In the genomic region with DNA sequence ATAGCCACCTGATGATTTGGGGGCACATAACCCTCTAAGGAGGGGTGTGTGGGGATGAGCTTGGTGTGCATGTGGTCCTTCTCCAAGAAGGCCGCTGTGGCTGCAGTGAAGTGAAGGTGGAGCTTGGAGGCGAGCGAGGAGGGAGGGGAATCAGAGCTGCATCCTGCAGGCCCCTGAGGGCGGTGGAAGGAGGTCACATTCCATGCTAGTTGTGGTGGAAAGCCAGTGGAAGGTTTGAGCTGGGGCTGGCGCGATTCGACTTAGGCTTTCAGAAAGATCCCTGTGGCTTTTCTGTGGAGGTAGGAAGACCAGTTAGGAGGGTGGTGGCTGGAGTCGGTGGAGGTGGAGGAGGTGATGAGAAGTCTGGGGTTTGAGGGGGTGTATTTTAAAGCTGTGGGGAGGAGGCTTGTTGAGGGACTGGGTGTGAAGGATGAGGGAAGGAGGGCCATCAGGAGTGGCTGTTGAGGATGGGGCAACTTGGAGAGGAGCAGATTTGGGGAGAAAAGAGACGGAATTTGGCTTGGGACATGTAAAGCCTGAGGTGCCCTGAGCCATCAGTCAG, we compare ENCODE assay signal across 19 cellular contexts.
DNase-seq lines count a peak whose midpoint lies in the region; ATAC-seq and FAIRE-seq lines count a peak whose summit lies in the region.
"Had no signal": no experiment of that assay in that cellular context is flagged by ENCODE, and none has a peak within 500 bp of the region (broad histone marks: within the 10 kb centered on the region; RNA-seq: fewer than 3 reads in every experiment).

No MANE protein-coding gene starts in this region.

- ATAC-seq in activated T-cell treated with anti-CD3 and anti-CD28 coated beads, Interleukin-2, amount 50 U/mL, for 72 hours (replicated peaks in 1 of 2), result no peak
- no peak for ATAC-seq in activated T-helper 17 cell treated with anti-CD3 and anti-CD28 coated beads, Interleukin-2, amount 50 U/mL, for 72 hours (replicated peaks)
- ATAC-seq in HG03159 (IDR thresholded peaks at IDR 0.05; ENCODE audit: unreplicated experiment) (no peak), HG02884 (IDR thresholded peaks at IDR 0.05; ENCODE audit: unreplicated experiment) (no peak)
- no peak for ATAC-seq in stimulated activated naive CD8-positive, alpha-beta T cell treated with anti-CD3 and anti-CD28 coated beads, Interleukin-15, Interleukin-2, amounts not matched to agents 100 U/mL and 50 U/mL, for 24 hours
- ATAC-seq: A549, HepG2 had no signal

- FAIRE-seq in urothelium cell line (lab: Jason Lieb, UNC), result peak; percentile 44
- FAIRE-seq: A549, H1, HepG2 had no signal

- no peak overlapping the region for H3K18ac ChIP-seq in mesendoderm (ENCODE audit: low read length)

- H3K4me1 ChIP-seq in mesendoderm (ENCODE audit: control insufficient read depth, low read depth, low read length), result peaks cover 5% of the 10 kb centered on the region

- WGBS in mesendoderm (ENCODE audit: extremely low coverage, insufficient coverage, low lambda C conversion rate), result no CpG with 5 or more reads among the region's 9 CpGs

- no peaks in the 10 kb centered on the region for H3K27me3 Mint-ChIP-seq in activated T-cell treated with anti-CD3 and anti-CD28 coated beads, Interleukin-2, amount 50 U/mL, for 72 hours (ENCODE audit: low read depth)
- H3K27me3 Mint-ChIP-seq in activated T-helper 17 cell treated with anti-CD3 and anti-CD28 coated beads, Interleukin-2, amount 50 U/mL, for 72 hours, result no peaks in the 10 kb centered on the region

- H3K79me2 ChIP-seq in mesendoderm (ENCODE audit: control insufficient read depth, insufficient read depth, low read length), result no peaks in the 10 kb centered on the region

- H3K4me3 ChIP-seq in mesendoderm (ENCODE audit: low read length), result no peak overlapping the region
- H3K4me3 ChIP-seq: A549, PC-9 had no signal

- H3K27ac ChIP-seq in mesendoderm (ENCODE audit: low read depth, low read length), result no peak overlapping the region
- H3K27ac ChIP-seq: KMS-11, PC-9 had no signal

- H3K27me3 ChIP-seq in mesendoderm (ENCODE audit: insufficient read depth, low read length, poor library complexity), result no peaks in the 10 kb centered on the region

- no peak overlapping the region for H3K56ac ChIP-seq in mesendoderm (ENCODE audit: low read length)

- no peak overlapping the region for H2BK15ac ChIP-seq in mesendoderm (replicated peaks; ENCODE audit: low read depth)

- no peak overlapping the region for H3K4me2 ChIP-seq in mesendoderm (ENCODE audit: low read length)
- H3K4me2 ChIP-seq: A549, KMS-11, PC-9 had no signal

- no peak overlapping the region for H2BK120ac ChIP-seq in mesendoderm (ENCODE audit: low read depth, low read length)

- no peak overlapping the region for H3K23ac ChIP-seq in mesendoderm (ENCODE audit: low read length)

- H2AK5ac ChIP-seq in mesendoderm (ENCODE audit: low read length), result no peak overlapping the region

- H4K5ac ChIP-seq in mesendoderm (ENCODE audit: low read length), result no peak overlapping the region

- peaks cover 0 to 3% of the 10 kb centered on the region in 2 donors for H3K9me3 Mint-ChIP-seq in activated T-cell treated with anti-CD3 and anti-CD28 coated beads, Interleukin-2, amount 50 U/mL, for 72 hours
- no peaks in the 10 kb centered on the region for H3K9me3 Mint-ChIP-seq in activated T-helper 17 cell treated with anti-CD3 and anti-CD28 coated beads, Interleukin-2, amount 50 U/mL, for 72 hours

- no peak overlapping the region for H4K8ac ChIP-seq in mesendoderm (ENCODE audit: low read depth, low read length)

- peak overlapping the region; percentile 20 for H3K27ac Mint-ChIP-seq in activated T-cell treated with anti-CD3 and anti-CD28 coated beads, Interleukin-2, amount 50 U/mL, for 72 hours
- H3K27ac Mint-ChIP-seq in activated T-helper 17 cell treated with anti-CD3 and anti-CD28 coated beads, Interleukin-2, amount 50 U/mL, for 72 hours, result peak overlapping the region; percentile 17

- peaks cover 10 to 18% of the 10 kb centered on the region in 2 donors for H3K36me3 Mint-ChIP-seq in activated T-cell treated with anti-CD3 and anti-CD28 coated beads, Interleukin-2, amount 50 U/mL, for 72 hours (ENCODE audit: insufficient read depth in 2 of 2)
- H3K36me3 Mint-ChIP-seq in activated T-helper 17 cell treated with anti-CD3 and anti-CD28 coated beads, Interleukin-2, amount 50 U/mL, for 72 hours (ENCODE audit: low read depth), result peaks cover 98% of the 10 kb centered on the region

- no peak for DNase-seq in activated T-cell treated with anti-CD3 and anti-CD28 coated beads, Interleukin-2, amount 50 U/mL, for 72 hours
- DNase-seq in activated T-cell treated with anti-CD3 and anti-CD28 coated beads for 4 hours, result no peak
- peak; percentile 58 for DNase-seq in mesendoderm
- DNase-seq in urothelium cell line (ENCODE audit: low spot score), result no peak
- no peak for DNase-seq in stimulated activated naive CD8-positive, alpha-beta T cell treated with anti-CD3 and anti-CD28 coated beads, Interleukin-15, Interleukin-2, amounts not matched to agents 100 U/mL and 50 U/mL, for 24 hours
- DNase-seq: DMS79 treated with DMSO at 0.1 percent for 48 hours, GF-D8, NCI-H1092 treated with DMSO at 0.1 percent for 48 hours, NCI-H187 treated with DMSO at 0.1 percent for 48 hours, NCI-H2171, NCI-H774, PC-9 had no signal

- H3K9ac ChIP-seq in mesendoderm (ENCODE audit: low read length), result no peak overlapping the region
- H3K9ac ChIP-seq: KMS-11 had no signal

- H3K36me3 ChIP-seq in mesendoderm (ENCODE audit: control insufficient read depth, insufficient read depth, low read length), result no peaks in the 10 kb centered on the region

- H2BK5ac ChIP-seq in mesendoderm (ENCODE audit: low read length), result no peak overlapping the region

- no peak overlapping the region for H3K4ac ChIP-seq in mesendoderm (ENCODE audit: low read depth, low read length)

- peaks cover 20% of the 10 kb centered on the region for H3K4me1 Mint-ChIP-seq in activated T-cell treated with anti-CD3 and anti-CD28 coated beads, Interleukin-2, amount 50 U/mL, for 72 hours (ENCODE audit: low read depth)
- H3K4me1 Mint-ChIP-seq in activated T-helper 17 cell treated with anti-CD3 and anti-CD28 coated beads, Interleukin-2, amount 50 U/mL, for 72 hours, result peaks cover 50% of the 10 kb centered on the region

- peaks cover 6% of the 10 kb centered on the region for H3K79me1 ChIP-seq in mesendoderm (ENCODE audit: low read length)

- no peak overlapping the region for H3K4me3 Mint-ChIP-seq in activated T-cell treated with anti-CD3 and anti-CD28 coated beads, Interleukin-2, amount 50 U/mL, for 72 hours
- H3K4me3 Mint-ChIP-seq in activated T-helper 17 cell treated with anti-CD3 and anti-CD28 coated beads, Interleukin-2, amount 50 U/mL, for 72 hours, result no peak overlapping the region
